Comparison of ENCODE assay signal across 17 cellular contexts in genomic region chr1:211947396-211948295, GRCh38.
DNase-seq lines count a peak whose midpoint lies in the region; ATAC-seq, FAIRE-seq and TF ChIP-seq lines count a peak whose summit lies in the region.
"Had no signal": no experiment of that assay in that cellular context is flagged by ENCODE, and none has a peak within 500 bp of the region (broad histone marks: within the 10 kb centered on the region; RNA-seq: fewer than 3 reads in every experiment).

No MANE protein-coding gene starts in this region.

- no peaks in the 10 kb centered on the region for H4K20me1 ChIP-seq in HepG2 (ENCODE audit: insufficient read depth, low read length)

- TF ChIP-seq RAD21 in HepG2 (CRISPR knock-in tag; IDR thresholded peaks at IDR 0.05), result no peak

- no TSS peak for BruUV-seq in HepG2 (replicated peaks; lab: Mats Ljungman, UMichigan)

- H3K36me3 ChIP-seq in HepG2 (replicated peaks in 1 of 2; ENCODE audit: control insufficient read depth in 1 of 2, insufficient read depth in 2 of 2, low read length in 2 of 2) (no peaks in the 10 kb centered on the region; a peak in 1 of 5 replicates), right lobe of liver (no peaks in the 10 kb centered on the region), ectodermal cell (ENCODE audit: control insufficient read depth, insufficient read depth, low read length) (peaks cover 5% of the 10 kb centered on the region)
- H3K36me3 ChIP-seq: uterus had no signal

- 84% methylated on average over 11 of the region's 11 CpGs for WGBS in HepG2 (ENCODE audit: low lambda C conversion rate)
- WGBS in right lobe of liver (ENCODE audit: insufficient coverage, low coverage, low lambda C conversion rate, missing lambda C conversion rate), result 67% methylated on average over 8 of the region's 11 CpGs
- 33 to 36% methylated on average over 11 of the region's 11 CpGs for WGBS in ectodermal cell, 2 experiments

- peak; percentile 6 for DNase-seq in HepG2 (ENCODE audit: low spot score)
- no peak for DNase-seq in right lobe of liver
- peak; percentile 87 for DNase-seq in NCI-H2107 treated with DMSO at 0.1 percent for 48 hours (lab: John Stamatoyannopoulos, UW; ENCODE audit: unreplicated experiment)
- DNase-seq in erythroblast (lab: John Stamatoyannopoulos, UW), result no peak
- DNase-seq in epidermal melanocyte (ENCODE audit: insufficient read length, low spot score), result no peak
- DNase-seq: activated CD4-positive, alpha-beta T cell treated with anti-CD3 and anti-CD28 coated beads, Interleukin-2, amount 50 U/mL, for 1 hour; brain microvascular endothelial cell; EL; Karpas-422; uterus had no signal

- no peak overlapping the region for H3K9ac ChIP-seq in HepG2 (ENCODE audit: insufficient read depth, low read depth, low read length)

- H3K27me3 ChIP-seq in HepG2 (ENCODE audit: control insufficient read depth in 1 of 2, insufficient read depth in 2 of 2, low read length in 2 of 2) (no peaks in the 10 kb centered on the region), right lobe of liver (no peaks in the 10 kb centered on the region), ectodermal cell (ENCODE audit: control insufficient read depth, insufficient read depth, low read length, poor library complexity, severe bottlenecking) (no peaks in the 10 kb centered on the region)
- H3K27me3 ChIP-seq: brain microvascular endothelial cell, esophagus muscularis mucosa, uterus had no signal

- FAIRE-seq in HepG2 (lab: Jason Lieb, UNC), result no peak
- FAIRE-seq: keratinocyte had no signal

- intact Hi-C loops in HepG2 (cut with micrococcal nuclease; ENCODE audit: unreplicated experiment) (no loop called here), right lobe of liver (cut with DNase I) (no loop called here)

- peaks cover 42% of the 10 kb centered on the region for H3K4me1 ChIP-seq in HepG2 (ENCODE audit: insufficient read depth, low read length)
- peaks cover 0 to 39% (median 7%) of the 10 kb centered on the region in 4 donors for H3K4me1 ChIP-seq in right lobe of liver
- H3K4me1 ChIP-seq in ectodermal cell (ENCODE audit: control insufficient read depth, insufficient read depth, low read length), result peaks cover 5% of the 10 kb centered on the region
- H3K4me1 ChIP-seq: esophagus muscularis mucosa, uterus had no signal

- in situ Hi-C loops in HepG2 (cut with HindIII; ENCODE audit: extremely low pct_ligation_motif_present, low pct_unique_long_range_greater_than_20kb), result loop anchor here (10.0 kb wide), 1 partner anchor 123 kb away; no protein-coding TSS in a partner anchor

- TF ChIP-seq POLR2A in HepG2 (IDR thresholded peaks at IDR 0.05; ENCODE audit: insufficient read depth in 1 of 2, low read depth in 2 of 2, low read length in 2 of 2) (no peak), right lobe of liver (IDR thresholded peaks at IDR 0.05) (no peak), erythroblast (IDR thresholded peaks at IDR 0.05; ENCODE audit: low read length) (no peak)

- TF ChIP-seq CTCF in HepG2 (CRISPR knock-in tag; IDR thresholded peaks at IDR 0.05), result no peak
- TF ChIP-seq CTCF in right lobe of liver (IDR thresholded peaks at IDR 0.05), result no peak

- POLR2A ChIA-PET in HepG2 (lab: Yijun Ruan, JAX), result no interaction called here

- no peak overlapping the region for H3K4me2 ChIP-seq in HepG2 (ENCODE audit: low read depth, low read length)

- CTCF ChIA-PET in HepG2 (lab: Yijun Ruan, JAX; ENCODE audit: low intra/inter-chr PET ratio, low total read pairs), result no interaction called here

- ATAC-seq in HepG2 (no peak), right lobe of liver (no peak), HG02571 (IDR thresholded peaks at IDR 0.05; ENCODE audit: unreplicated experiment) (no peak), GM21367 (IDR thresholded peaks at IDR 0.05; ENCODE audit: unreplicated experiment) (no peak)
- ATAC-seq: activated naive CD4-positive, alpha-beta T cell treated with anti-CD3 and anti-CD28 coated beads, Interleukin-2, amount 50 U/mL, for 72 hours; Panc1 had no signal

- H3K79me2 ChIP-seq in HepG2 (ENCODE audit: insufficient read depth, low read length), result no peaks in the 10 kb centered on the region

- H3K4me3 ChIP-seq in HepG2 (replicated peaks in 1 of 3; ENCODE audit: insufficient read depth in 1 of 3, low read depth in 2 of 3, low read length in 3 of 3) (no peak overlapping the region), right lobe of liver (no peak overlapping the region), ectodermal cell (ENCODE audit: insufficient read depth, low read depth, low read length) (no peak overlapping the region)
- H3K4me3 ChIP-seq: esophagus muscularis mucosa, uterus had no signal

- no peak overlapping the region for H3K27ac ChIP-seq in HepG2 (ENCODE audit: extremely low read length, insufficient read depth, low read length)
- peak overlapping the region in 1 of 3 donors; percentile 30 for H3K27ac ChIP-seq in right lobe of liver
- peak overlapping the region; percentile 51 for H3K27ac ChIP-seq in ectodermal cell (ENCODE audit: insufficient read depth, low read depth, low read length, poor library complexity, severe bottlenecking)
- H3K27ac ChIP-seq: brain microvascular endothelial cell, esophagus muscularis mucosa, uterus had no signal

- no peak for TF ChIP-seq EP300 in HepG2 (IDR thresholded peaks at IDR 0.05; ENCODE audit: low read depth in 2 of 2, low read length in 2 of 2)
- no peak for TF ChIP-seq EP300 in HepG2 (CRISPR knock-in tag; IDR thresholded peaks at IDR 0.05; ENCODE audit: borderline replicate concordance)

- no peak overlapping the region for H2AFZ ChIP-seq in HepG2 (ENCODE audit: low read length)

- H3K9me3 ChIP-seq in HepG2 (ENCODE audit: low read length), result no peaks in the 10 kb centered on the region
- no peaks in the 10 kb centered on the region for H3K9me3 ChIP-seq in right lobe of liver
- H3K9me3 ChIP-seq in ectodermal cell (ENCODE audit: control insufficient read depth, low read length), result no peaks in the 10 kb centered on the region
- H3K9me3 ChIP-seq: esophagus muscularis mucosa, uterus had no signal

TF ChIP-seq in HepG2, 621 proteins besides CTCF, POLR2A, EP300 and RAD21:
- TF ChIP-seq CSRNP2 (CRISPR knock-in tag; conservative IDR thresholded peaks at IDR 0.05; ENCODE audit: low read depth), result no peak
- TF ChIP-seq CENPT (CRISPR knock-in tag; IDR thresholded peaks at IDR 0.05; ENCODE audit: low read depth), result no peak
- TF ChIP-seq MATR3 (CRISPR knock-in tag; IDR thresholded peaks at IDR 0.05), result no peak
- TF ChIP-seq, protein P1, sequence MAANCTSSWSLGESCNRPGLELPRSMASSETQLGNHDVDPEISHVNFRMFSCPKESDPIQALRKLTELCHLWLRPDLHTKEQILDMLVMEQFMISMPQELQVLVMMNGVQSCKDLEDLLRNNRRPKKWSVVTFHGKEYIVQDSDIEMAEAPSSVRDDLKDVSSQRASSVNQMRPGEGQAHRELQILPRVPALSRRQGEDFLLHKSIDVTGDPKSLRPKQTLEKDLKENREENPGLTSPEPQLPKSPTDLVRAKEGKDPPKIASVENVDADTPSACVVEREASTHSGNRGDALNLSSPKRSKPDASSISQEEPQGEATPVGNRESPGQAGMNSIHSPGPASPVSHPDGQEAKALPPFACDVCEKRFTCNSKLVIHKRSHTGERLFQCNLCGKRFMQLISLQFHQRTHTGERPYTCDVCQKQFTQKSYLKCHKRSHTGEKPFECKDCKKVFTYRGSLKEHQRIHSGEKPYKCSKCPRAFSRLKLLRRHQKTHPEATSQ (CRISPR knock-in tag; IDR thresholded peaks at IDR 0.05; ENCODE audit: borderline replicate concordance), result no peak
- TF ChIP-seq FOXA3 (CRISPR knock-in tag; IDR thresholded peaks at IDR 0.05), result 0 out of 2 replicates have a peak, but pooled peaks have one; percentile 32

Comparison
In these comparisons a context has a peak if more than half of its experiments do, and no peak if none do; other contexts are left out.
1. DNase-seq: peak in HepG2 (single experiment) and NCI-H2107 treated with DMSO at 0.1 percent for 48 hours (single experiment); none in right lobe of liver (0 of 3), erythroblast (0 of 2) and epidermal melanocyte (single experiment).